8 cellular contexts compared by ENCODE assay signal in the genomic region with DNA sequence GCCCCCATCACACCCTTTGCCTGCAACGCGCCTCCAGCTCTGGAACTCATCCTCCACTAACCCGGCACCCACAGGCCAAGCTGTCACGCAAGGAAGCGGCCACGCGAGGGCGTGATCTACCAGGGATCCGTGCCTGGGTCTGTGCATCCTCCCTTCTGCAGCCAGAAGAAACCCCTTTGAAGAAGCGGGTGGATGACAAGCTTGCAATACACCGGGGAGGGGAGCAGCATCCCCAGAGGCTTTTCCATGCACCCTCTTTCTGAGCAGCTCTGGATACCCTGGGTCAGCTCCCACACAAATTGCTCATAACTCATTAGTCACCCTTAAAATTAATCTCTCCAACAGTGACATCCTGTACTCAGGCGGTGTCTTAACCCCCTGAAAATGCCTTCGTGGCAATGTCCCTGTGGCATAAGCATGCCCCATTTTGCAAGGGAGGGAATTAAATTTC. TPM values are rescaled to one million over a fixed set of nuclear protein-coding genes. Genes with fewer than 3 reads are reported as not detected.
DNase-seq lines count a peak whose midpoint lies in the region; ATAC-seq and TF ChIP-seq lines count a peak whose summit lies in the region.

No MANE protein-coding gene starts in this region.

- H3K4me3 Mint-ChIP-seq in endothelial cell (ENCODE audit: unreplicated experiment): no peak overlapping the region

- peak; percentile 47 for TF ChIP-seq CTCF in endothelial cell (IDR thresholded peaks at IDR 0.05; ENCODE audit: unreplicated experiment)

- H3K36me3 Mint-ChIP-seq in endothelial cell (ENCODE audit: low read depth, unreplicated experiment): no peaks in the 10 kb centered on the region

- H3K27me3 Mint-ChIP-seq in endothelial cell (ENCODE audit: unreplicated experiment): peaks cover 2% of the 10 kb centered on the region

- peaks cover 14% of the 10 kb centered on the region for H3K4me1 Mint-ChIP-seq in endothelial cell (ENCODE audit: unreplicated experiment)

- ATAC-seq in GM21390 (IDR thresholded peaks at IDR 0.05; ENCODE audit: unreplicated experiment) (peak; percentile 51), GM21381 (IDR thresholded peaks at IDR 0.05; ENCODE audit: unreplicated experiment) (no peak)

- H3K27ac Mint-ChIP-seq in endothelial cell (ENCODE audit: unreplicated experiment): no peak overlapping the region

- no peaks in the 10 kb centered on the region for H3K9me3 Mint-ChIP-seq in endothelial cell (ENCODE audit: unreplicated experiment)

- DNase-seq in Ammon's horn (ENCODE audit: low spot score) (peak; percentile 90), NCI-H82 treated with DMSO at 0.1 percent for 48 hours (lab: John Stamatoyannopoulos, UW; ENCODE audit: unreplicated experiment) (peak; percentile 4), endothelial cell (ENCODE audit: low spot score) (peak; percentile 92), myocyte (ENCODE audit: low read depth) (peak; percentile 69)
- peak; percentile 41 to 45 for DNase-seq in activated CD8-positive, alpha-beta memory T cell treated with anti-CD3 and anti-CD28 coated beads for 4 hours (ENCODE audit: low read depth in 2 of 2)
- DNase-seq in stimulated activated CD8-positive, alpha-beta memory T cell treated with anti-CD3 and anti-CD28 coated beads, Interleukin-7, amount 100 ng/mL, for 4 hours (ENCODE audit: low read depth in 2 of 2): peak; percentile 45 to 48

RNA-seq across cellular contexts. Expression of a gene that starts 47.6 kb away (rescaled TPM):
- total RNA-seq in endothelial cell (ENCODE audit: unreplicated experiment) (15.0 TPM), myocyte (20.7 and 33.7 TPM in 2 replicates)
- 23.5 TPM for polyA plus RNA-seq in myocyte (2012)

Comparison
In these comparisons a context has a peak if more than half of its experiments do, and no peak if none do; other contexts are left out.
1. DNase-seq: peak in every context shown above with its lines; median percentile 92 in endothelial cell; 90 in Ammon's horn; 69 in myocyte; 46 in stimulated activated CD8-positive, alpha-beta memory T cell treated with anti-CD3 and anti-CD28 coated beads, Interleukin-7, amount 100 ng/mL, for 4 hours; 43 in activated CD8-positive, alpha-beta memory T cell treated with anti-CD3 and anti-CD28 coated beads for 4 hours; 4 in NCI-H82 treated with DMSO at 0.1 percent for 48 hours.